8 cellular contexts compared by ENCODE assay signal in the genomic region with DNA sequence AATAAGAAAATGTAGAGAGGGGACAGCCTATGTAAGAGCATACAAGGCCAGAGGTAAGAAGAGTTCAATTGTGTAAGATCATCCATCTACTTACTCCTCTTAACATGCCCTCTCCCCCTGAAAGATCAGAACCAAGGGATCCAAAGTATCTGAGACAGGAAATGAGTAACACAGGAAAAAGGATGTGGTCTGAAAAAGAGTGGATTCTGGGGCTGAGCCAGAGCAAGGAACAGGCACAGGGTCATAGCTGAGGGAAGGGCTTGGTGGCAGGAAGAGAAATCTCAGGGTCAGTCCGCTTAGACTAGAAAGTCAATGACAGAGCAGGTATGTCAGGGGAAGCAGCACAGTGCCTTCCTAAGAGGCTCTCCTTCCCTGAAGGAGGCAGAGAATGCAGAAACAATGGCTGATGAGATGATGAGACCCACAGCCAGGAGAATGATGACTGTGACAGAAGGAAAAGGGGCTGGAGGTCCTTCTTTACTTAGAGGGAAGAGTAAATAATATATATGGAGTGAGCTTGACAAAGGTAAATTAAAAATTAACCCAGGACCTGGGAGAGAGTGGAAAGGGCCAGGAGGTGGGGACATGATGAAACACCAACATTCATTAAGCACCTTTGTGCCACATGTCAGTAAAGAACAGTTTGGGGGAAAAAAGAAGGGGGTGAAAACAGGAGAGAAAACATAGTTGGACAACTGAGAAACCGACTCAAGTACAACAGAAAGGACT. TPM values are rescaled to one million over a fixed set of nuclear protein-coding genes. Genes with fewer than 3 reads are reported as not detected.
A peak's percentile ranks its signal among the peaks of the same experiment; 100 is the strongest.
DNase-seq lines count a peak whose midpoint lies in the region; ATAC-seq and TF ChIP-seq lines count a peak whose summit lies in the region.

No MANE protein-coding gene starts in this region.

- H3K36me3 Mint-ChIP-seq in activated T-cell treated with anti-CD3 and anti-CD28 coated beads, Interleukin-2, amount 50 U/mL, for 4 hours (ENCODE audit: insufficient read depth): peaks cover 10% of the 10 kb centered on the region
- peaks cover 4% of the 10 kb centered on the region for H3K36me3 Mint-ChIP-seq in T-helper 17 cell (ENCODE audit: low read depth)
- peaks cover 10% of the 10 kb centered on the region for H3K36me3 Mint-ChIP-seq in neural crest cell (ENCODE audit: low read depth)

- H3K36me3 ChIP-seq in esophagus squamous epithelium: peaks cover 0 to 17% (median 0%) of the 10 kb centered on the region in 3 donors

- peak in 2 of 4 donors; percentile 68 to 75 for TF ChIP-seq POLR2A in esophagus squamous epithelium (IDR thresholded peaks at IDR 0.05)

- TF ChIP-seq CTCF in esophagus squamous epithelium (IDR thresholded peaks at IDR 0.05) (no peak), neural crest cell (conservative IDR thresholded peaks at IDR 0.05) (no peak)

- H3K27ac ChIP-seq in esophagus squamous epithelium: peak overlapping the region; percentile 89 to 99 (median 96)

- H3K9me3 Mint-ChIP-seq in activated T-cell treated with anti-CD3 and anti-CD28 coated beads, Interleukin-2, amount 50 U/mL, for 4 hours: no peaks in the 10 kb centered on the region
- H3K9me3 Mint-ChIP-seq in neural crest cell: no peaks in the 10 kb centered on the region

- peak overlapping the region; percentile 92 for H3K27ac Mint-ChIP-seq in T-helper 17 cell
- H3K27ac Mint-ChIP-seq in neural crest cell (ENCODE audit: unreplicated experiment): peak overlapping the region; percentile 54

- H3K9me3 ChIP-seq in T-helper 17 cell (ENCODE audit: control insufficient read depth, low read length, poor library complexity, severe bottlenecking): no peaks in the 10 kb centered on the region
- H3K9me3 ChIP-seq in esophagus squamous epithelium: no peaks in the 10 kb centered on the region

- peaks cover 47 to 84% (median 51%) of the 10 kb centered on the region in 3 donors for H3K4me1 ChIP-seq in esophagus squamous epithelium

- peak overlapping the region; percentile 57 to 96 (median 78) for H3K4me3 ChIP-seq in esophagus squamous epithelium

- H3K27me3 ChIP-seq in esophagus squamous epithelium: no peaks in the 10 kb centered on the region

- DNase-seq in activated T-cell treated with anti-CD3 and anti-CD28 coated beads, Interleukin-2, amount 50 U/mL, for 4 hours: no peak
- no peak for DNase-seq in activated T-cell treated with anti-CD3 and anti-CD28 coated beads, Interleukin-2, amount 50 U/mL, for 48 hours
- no peak for DNase-seq in T-helper 17 cell
- no peak for DNase-seq in esophagus squamous epithelium (lab: John Stamatoyannopoulos, UW)
- DNase-seq in neural crest cell (ENCODE audit: low read depth, low spot score): no peak
- no peak for DNase-seq in NCI-H748 (lab: John Stamatoyannopoulos, UW; ENCODE audit: unreplicated experiment)
- no peak for DNase-seq in NCI-H1694 treated with DMSO at 0.1 percent for 48 hours (lab: John Stamatoyannopoulos, UW)

- 18 to 22% methylated on average over 2 of the region's 2 CpGs for WGBS in esophagus squamous epithelium, 2 donors

- intact Hi-C loops in esophagus squamous epithelium (cut with DNase I): no loop called here

- no peak for ATAC-seq in activated T-cell treated with anti-CD3 and anti-CD28 coated beads, Interleukin-2, amount 50 U/mL, for 4 hours
- no peak for ATAC-seq in T-helper 17 cell
- no peak for ATAC-seq in HG03045 (IDR thresholded peaks at IDR 0.05; ENCODE audit: unreplicated experiment)

- peaks cover 58% of the 10 kb centered on the region for H3K4me1 Mint-ChIP-seq in activated T-cell treated with anti-CD3 and anti-CD28 coated beads, Interleukin-2, amount 50 U/mL, for 4 hours (ENCODE audit: low read depth)
- H3K4me1 Mint-ChIP-seq in T-helper 17 cell: peaks cover 39% of the 10 kb centered on the region
- peaks cover 72% of the 10 kb centered on the region for H3K4me1 Mint-ChIP-seq in neural crest cell

- H3K27me3 Mint-ChIP-seq in activated T-cell treated with anti-CD3 and anti-CD28 coated beads, Interleukin-2, amount 50 U/mL, for 4 hours (ENCODE audit: low read depth): no peaks in the 10 kb centered on the region
- no peaks in the 10 kb centered on the region for H3K27me3 Mint-ChIP-seq in T-helper 17 cell
- H3K27me3 Mint-ChIP-seq in neural crest cell (ENCODE audit: low read depth): no peaks in the 10 kb centered on the region

- H3K4me3 Mint-ChIP-seq in activated T-cell treated with anti-CD3 and anti-CD28 coated beads, Interleukin-2, amount 50 U/mL, for 4 hours: peak overlapping the region; percentile 91
- H3K4me3 Mint-ChIP-seq in T-helper 17 cell (peak overlapping the region; percentile 79), neural crest cell (peak overlapping the region; percentile 90)

RNA-seq across cellular contexts. Expression of gene A3GALT2, which starts 26.2 kb away (rescaled TPM):
- total RNA-seq in activated T-cell treated with anti-CD3 and anti-CD28 coated beads, Interleukin-2, amount 50 U/mL, for 4 hours: under 1 TPM in 1 of 3 donors, not detected in 2; 0.30 TPM
- total RNA-seq in T-helper 17 cell (under 1 TPM in 1 of 2 donors, not detected in 1; 0.37 TPM), esophagus squamous epithelium (not detected), neural crest cell (not detected in 2 replicates)
